In genomic region chr2:86307431-86307830, GRCh38 we compare ENCODE assay signal across 27 cellular contexts. TPM values are rescaled to one million over a fixed set of nuclear protein-coding genes. Genes with fewer than 3 reads are reported as not detected.
"Had no signal": no experiment of that assay in that cellular context is flagged by ENCODE, and none has a peak within 500 bp of the region (broad histone marks: within the 10 kb centered on the region; RNA-seq: fewer than 3 reads in every experiment).

No MANE protein-coding gene starts in this region.

- H3K79me2 ChIP-seq: hepatocyte had no signal

- FAIRE-seq: colon, endometrium, keratinocyte had no signal

- H3K4me2 ChIP-seq: hepatocyte had no signal

- H2AFZ ChIP-seq: hepatocyte had no signal

- H3K4me3 ChIP-seq: coronary artery, dorsolateral prefrontal cortex, esophagus squamous epithelium, gastrocnemius medialis, hepatocyte, left lung, lower lobe of right lung, mucosa of descending colon had no signal

- H3K27ac ChIP-seq: coronary artery, dorsolateral prefrontal cortex, epithelial cell of prostate, esophagus squamous epithelium, gastrocnemius medialis, hepatocyte, left lung, lower lobe of right lung had no signal

- H3K27me3 ChIP-seq: dorsolateral prefrontal cortex, esophagus squamous epithelium, gastrocnemius medialis, hepatocyte, left lung had no signal

- DNase-seq: dermis blood vessel endothelial cell; dorsolateral prefrontal cortex; effector CD4-positive, alpha-beta T cell; effector memory CD8-positive, alpha-beta T cell; endodermal cell; erythroblast; esophagus squamous epithelium; foreskin fibroblast; foreskin melanocyte; gastrocnemius medialis; glutamatergic neuron; hypothalamus; immature natural killer cell; left cardiac atrium; left lung; left ventricle myocardium superior; lower lobe of right lung; mesendoderm; mucosa of descending colon; naive B cell had no signal

- ATAC-seq: effector memory CD8-positive, alpha-beta T cell; esophagus mucosa; gastrocnemius medialis; left cardiac atrium; left lung; left ventricle myocardium superior; lower lobe of right lung; mucosa of descending colon had no signal

- H3K9me3 ChIP-seq: esophagus squamous epithelium, gastrocnemius medialis, left lung, lower lobe of right lung, mucosa of descending colon had no signal

- H3K4me1 ChIP-seq: left lung had no signal

- H3K36me3 ChIP-seq: esophagus squamous epithelium, gastrocnemius medialis, left lung, lower lobe of right lung had no signal

RNA-seq across cellular contexts. Expression of gene REEP1, which starts 30.0 kb away (rescaled TPM):
- polyA plus RNA-seq: immature natural killer cell had no signal
